ENCODE assay signal across 11 cellular contexts in genomic region chr5:14267166-14267838, GRCh38.
DNase-seq lines count a peak whose midpoint lies in the region; ATAC-seq and TF ChIP-seq lines count a peak whose summit lies in the region.
"Had no signal": no experiment of that assay in that cellular context is flagged by ENCODE, and none has a peak within 500 bp of the region (broad histone marks: within the 10 kb centered on the region; RNA-seq: fewer than 3 reads in every experiment).

No MANE protein-coding gene starts in this region.

- no peak for ATAC-seq in stimulated activated memory B cell treated with anti-CD40 and anti-IgM and Interleukin-4, amounts not matched to agents 10 μg/mL and 1 μg/mL and 100 μg/mL, for 72 hours
- no peak for ATAC-seq in HG03097 (IDR thresholded peaks at IDR 0.05; ENCODE audit: low FRiP score, unreplicated experiment)
- ATAC-seq in GM19395 (IDR thresholded peaks at IDR 0.05; ENCODE audit: unreplicated experiment), result no peak
- ATAC-seq: left colon had no signal

- DNase-seq in NCI-H82 (lab: John Stamatoyannopoulos, UW) (peak; percentile 21), NCI-H82 treated with DMSO at 0.1 percent for 48 hours (lab: John Stamatoyannopoulos, UW; ENCODE audit: unreplicated experiment) (no peak), SK-MEL-5 (ENCODE audit: low read depth, low spot score) (peak; percentile 52), esophagus muscularis mucosa (ENCODE audit: extremely low spot score) (no peak), KBM-7 (no peak)
- DNase-seq: aorta, left colon, MG63 had no signal

- peaks cover 63 to 74% (median 70%) of the 10 kb centered on the region in 4 donors for H3K4me1 ChIP-seq in esophagus muscularis mucosa

- no peaks in the 10 kb centered on the region for H3K27me3 Mint-ChIP-seq in stimulated activated memory B cell treated with anti-CD40 and anti-IgM and Interleukin-4, amounts not matched to agents 10 μg/mL and 1 μg/mL and 100 μg/mL, for 72 hours

- peaks cover 63% of the 10 kb centered on the region for H3K4me1 Mint-ChIP-seq in stimulated activated memory B cell treated with anti-CD40 and anti-IgM and Interleukin-4, amounts not matched to agents 10 μg/mL and 1 μg/mL and 100 μg/mL, for 72 hours

- peaks cover 11% of the 10 kb centered on the region for H3K36me3 Mint-ChIP-seq in stimulated activated memory B cell treated with anti-CD40 and anti-IgM and Interleukin-4, amounts not matched to agents 10 μg/mL and 1 μg/mL and 100 μg/mL, for 72 hours

- TF ChIP-seq EP300 in esophagus muscularis mucosa (IDR thresholded peaks at IDR 0.05), result no peak

- H3K27ac ChIP-seq in esophagus muscularis mucosa (replicated peaks in 1 of 4), result peak overlapping the region; percentile 44 to 73 (median 60)

- intact Hi-C loops in esophagus muscularis mucosa (cut with DNase I), result no loop called here

- no peak for TF ChIP-seq POLR2A in esophagus muscularis mucosa (IDR thresholded peaks at IDR 0.05; ENCODE audit: low read depth)

- in situ Hi-C loops in SK-MEL-5 (cut with HindIII; ENCODE audit: low pct_unique_long_range_greater_than_20kb, low sequenced_read_pairs), result no loop called here
- in situ Hi-C loops in KBM-7 (cut with MboI; ENCODE audit: low pct_unique_long_range_greater_than_20kb, low sequenced_read_pairs), result loop anchor here (25.0 kb wide), 1 partner anchor 280 kb away; no protein-coding TSS in a partner anchor

- no peaks in the 10 kb centered on the region for H3K9me3 ChIP-seq in esophagus muscularis mucosa
- H3K9me3 ChIP-seq: MG63 had no signal

- no peaks in the 10 kb centered on the region for H3K27me3 ChIP-seq in esophagus muscularis mucosa
- H3K27me3 ChIP-seq: MG63 had no signal

- no peak overlapping the region for H3K4me3 Mint-ChIP-seq in stimulated activated memory B cell treated with anti-CD40 and anti-IgM and Interleukin-4, amounts not matched to agents 10 μg/mL and 1 μg/mL and 100 μg/mL, for 72 hours

- H3K27ac Mint-ChIP-seq in stimulated activated memory B cell treated with anti-CD40 and anti-IgM and Interleukin-4, amounts not matched to agents 10 μg/mL and 1 μg/mL and 100 μg/mL, for 72 hours, result peak overlapping the region; percentile 29

- H3K36me3 ChIP-seq in esophagus muscularis mucosa, result peaks cover 0 to 9% (median 7%) of the 10 kb centered on the region in 4 donors

- no peak for TF ChIP-seq CTCF in esophagus muscularis mucosa (IDR thresholded peaks at IDR 0.05)

- no peak overlapping the region for H3K4me3 ChIP-seq in esophagus muscularis mucosa
- H3K4me3 ChIP-seq: MG63 had no signal

- 76% methylated on average over 5 of the region's 5 CpGs for WGBS in esophagus muscularis mucosa

- H3K9me3 Mint-ChIP-seq in stimulated activated memory B cell treated with anti-CD40 and anti-IgM and Interleukin-4, amounts not matched to agents 10 μg/mL and 1 μg/mL and 100 μg/mL, for 72 hours, result no peaks in the 10 kb centered on the region

Comparison
In these comparisons a context has a peak if more than half of its experiments do, and no peak if none do; other contexts are left out.
1. DNase-seq: peak in NCI-H82 (single experiment) and SK-MEL-5 (single experiment); none in NCI-H82 treated with DMSO at 0.1 percent for 48 hours (single experiment), esophagus muscularis mucosa (single experiment) and KBM-7 (single experiment).